32 cellular contexts compared by ENCODE assay signal in the genomic region with DNA sequence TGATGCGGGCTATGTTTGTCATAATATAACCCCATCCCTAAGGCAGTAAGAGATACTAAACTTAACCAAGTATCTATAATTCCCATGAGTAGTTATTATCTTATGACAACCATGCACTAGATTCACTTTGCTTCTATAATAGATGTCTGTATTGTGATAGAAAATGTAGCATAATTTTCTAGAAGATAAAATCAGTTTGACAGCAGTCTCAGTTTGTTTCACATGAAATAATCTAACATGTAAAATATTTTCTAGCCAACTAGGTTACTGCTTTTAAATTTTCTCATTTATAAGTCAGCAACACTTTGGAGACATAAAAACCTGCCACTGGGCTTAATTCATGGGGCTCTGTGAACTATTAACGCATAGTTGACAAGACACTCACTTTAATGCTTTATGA.
"Had no signal": no experiment of that assay in that cellular context is flagged by ENCODE, and none has a peak within 500 bp of the region (broad histone marks: within the 10 kb centered on the region; RNA-seq: fewer than 3 reads in every experiment).

No MANE protein-coding gene starts in this region.

- FAIRE-seq: astrocyte, TTC549 had no signal

- H3K27ac ChIP-seq: body of pancreas, brain microvascular endothelial cell, breast epithelium, VCaP had no signal

- ATAC-seq: activated CD4-positive, alpha-beta T cell treated with anti-CD3 and anti-CD28 coated beads for 36 hours; activated CD4-positive, CD25-positive, alpha-beta regulatory T cell treated with anti-CD3 and anti-CD28 coated beads, Interleukin-2, amount 50 U/mL, for 24 hours; activated CD8-positive, alpha-beta memory T cell treated with anti-CD3 and anti-CD28 coated beads, Interleukin-2, amount 10 ng/mL, durations not matched to agents 7 days and 5 days; activated CD8-positive, alpha-beta T cell treated with anti-CD3 and anti-CD28 coated beads, Interleukin-2, amount 10 ng/mL, durations not matched to agents 7 days and 5 days; activated naive CD8-positive, alpha-beta T cell treated with anti-CD3 and anti-CD28 coated beads, Interleukin-2, amount 50 U/mL, for 24 hours; body of pancreas; WTC11 had no signal

- DNase-seq: activated CD4-positive, alpha-beta memory T cell treated with anti-CD3 and anti-CD28 coated beads, Interleukin-2, amount 10 ng/mL, durations not matched to agents 7 days and 5 days; activated CD4-positive, alpha-beta T cell treated with anti-CD3 and anti-CD28 coated beads for 1 hour; activated CD4-positive, alpha-beta T cell treated with anti-CD3 and anti-CD28 coated beads for 36 hours; activated CD4-positive, alpha-beta T cell treated with anti-CD3 and anti-CD28 coated beads for 48 hours; activated CD4-positive, alpha-beta T cell treated with anti-CD3 and anti-CD28 coated beads, Interleukin-2, amount 10 ng/mL, durations not matched to agents 7 days and 5 days; activated CD4-positive, alpha-beta T cell treated with anti-CD3 and anti-CD28 coated beads, Interleukin-2, amount 50 U/mL, for 48 hours; activated CD4-positive, CD25-positive, alpha-beta regulatory T cell; activated CD8-positive, alpha-beta memory T cell treated with anti-CD3 and anti-CD28 coated beads for 24 hours; activated CD8-positive, alpha-beta memory T cell treated with anti-CD3 and anti-CD28 coated beads, Interleukin-2, amount 10 ng/mL, durations not matched to agents 7 days and 5 days; activated CD8-positive, alpha-beta memory T cell treated with anti-CD3 and anti-CD28 coated beads, Interleukin-2, amount 50 U/mL, for 48 hours; activated CD8-positive, alpha-beta T cell treated with anti-CD3 and anti-CD28 coated beads, Interleukin-2, amount 10 ng/mL, durations not matched to agents 7 days and 5 days; activated effector memory CD4-positive, alpha-beta T cell treated with Interleukin-2 at 50 U/mL for 16 hours; activated gamma-delta T cell; activated naive CD4-positive, alpha-beta T cell treated with anti-CD3 and anti-CD28 coated beads, Interleukin-2, amount 10 ng/mL, durations not matched to agents 7 days and 5 days; activated naive CD4-positive, alpha-beta T cell treated with Interleukin-2 at 50 U/mL for 16 hours; activated naive CD8-positive, alpha-beta T cell treated with anti-CD3 and anti-CD28 coated beads, Interleukin-2, amount 10 ng/mL, durations not matched to agents 7 days and 5 days; activated naive CD8-positive, alpha-beta T cell treated with anti-CD3 and anti-CD28 coated beads, Interleukin-2, amount 50 U/mL, for 24 hours; activated T-cell treated with anti-CD3 and anti-CD28 coated beads, Interleukin-2, amount 50 U/mL, for 24 hours; activated T-cell treated with anti-CD3 and anti-CD28 coated beads, Interleukin-2, amount 50 U/mL, for 48 hours; aorta; body of pancreas; brain microvascular endothelial cell; central memory CD4-positive, alpha-beta T cell; T-helper 1 cell; T-helper 2 cell; T-helper 9 cell had no signal

- H3K4me1 ChIP-seq: body of pancreas, breast epithelium had no signal

- H3K4me3 ChIP-seq: body of pancreas, breast epithelium had no signal

- H3K36me3 ChIP-seq: brain microvascular endothelial cell, breast epithelium had no signal

- H3K9me3 ChIP-seq: body of pancreas, breast epithelium had no signal

- H3K27me3 ChIP-seq: body of pancreas, brain microvascular endothelial cell, breast epithelium had no signal
